In genomic region chr12:46259713-46260112, GRCh38 we compare ENCODE assay signal across 18 cellular contexts. TPM values are rescaled to one million over a fixed set of nuclear protein-coding genes. Genes with fewer than 3 reads are reported as not detected.
A peak's percentile ranks its signal among the peaks of the same experiment; 100 is the strongest.
DNase-seq lines count a peak whose midpoint lies in the region; ATAC-seq and TF ChIP-seq lines count a peak whose summit lies in the region.
"Had no signal": no experiment of that assay in that cellular context is flagged by ENCODE, and none has a peak within 500 bp of the region (broad histone marks: within the 10 kb centered on the region; RNA-seq: fewer than 3 reads in every experiment).

No MANE protein-coding gene starts in this region.

- H3K56ac ChIP-seq in mesendoderm (ENCODE audit: low read length), result no peak overlapping the region

- no peak overlapping the region for H2BK15ac ChIP-seq in mesendoderm (replicated peaks; ENCODE audit: low read depth)

- H3K36me3 ChIP-seq in cardiac muscle cell (peaks cover 2% of the 10 kb centered on the region), mesendoderm (ENCODE audit: control insufficient read depth, insufficient read depth, low read length) (no peaks in the 10 kb centered on the region), transverse colon (peaks cover 0 to under 1% (median 0%) of the 10 kb centered on the region in 4 donors)
- H3K36me3 ChIP-seq: lower lobe of right lung had no signal

- H3K27me3 ChIP-seq in cardiac muscle cell (no peaks in the 10 kb centered on the region), mesendoderm (ENCODE audit: insufficient read depth, low read length, poor library complexity) (no peaks in the 10 kb centered on the region), transverse colon (no peaks in the 10 kb centered on the region)
- H3K27me3 ChIP-seq: testis had no signal

- no peak overlapping the region for H3K4ac ChIP-seq in mesendoderm (ENCODE audit: low read depth, low read length)

- no CpG with 5 or more reads among the region's 1 CpG for WGBS in mesendoderm (ENCODE audit: extremely low coverage, insufficient coverage, low lambda C conversion rate)
- 78% methylated on average over 1 of the region's 1 CpG; no CpG with 5 or more reads in 1 of the 2 donors for WGBS in transverse colon (ENCODE audit: low coverage in 1 of 2), 2 donors

- no peak overlapping the region for H4K5ac ChIP-seq in mesendoderm (ENCODE audit: low read length)

- H3K4me3 ChIP-seq in cardiac muscle cell (no peak overlapping the region), WI38 (ENCODE audit: low read depth, low read length) (peak overlapping the region; percentile 13; the same call in 1 of the 2 replicates), mesendoderm (ENCODE audit: low read length) (no peak overlapping the region), transverse colon (no peak overlapping the region)
- H3K4me3 ChIP-seq: lower lobe of right lung, testis had no signal

- H3K79me1 ChIP-seq in mesendoderm (ENCODE audit: low read length), result peaks cover 3% of the 10 kb centered on the region

- DNase-seq in cardiac muscle cell (ENCODE audit: low read depth in 1 of 2, low spot score in 1 of 2) (no peak), left ventricle myocardium superior (no peak), mesendoderm (no peak), transverse colon (no peak), NCI-H774 (lab: John Stamatoyannopoulos, UW) (no peak)
- DNase-seq in stimulated activated CD4-positive, alpha-beta T cell treated with anti-CD3 and anti-CD28 coated beads, Interleukin-4, amount 100 ng/mL, for 4 hours, result no peak
- DNase-seq: activated CD4-positive, alpha-beta memory T cell treated with anti-CD3 and anti-CD28 coated beads for 36 hours; activated T-cell treated with anti-CD3 and anti-CD28 coated beads, Interleukin-2, amount 50 U/mL, for 72 hours; effector memory CD8-positive, alpha-beta T cell; lower lobe of right lung; NCI-H1436; NCI-H446; right cardiac atrium; stimulated activated CD4-positive, alpha-beta T cell treated with anti-CD3 and anti-CD28 coated beads, Interleukin-2, amount 100 ng/mL, for 48 hours; stimulated activated CD8-positive, alpha-beta memory T cell treated with anti-CD3 and anti-CD28 coated beads, Interleukin-4, amount 100 ng/mL, for 48 hours; testis had no signal

- intact Hi-C loops in left ventricle myocardium superior (cut with micrococcal nuclease), result loop anchor here (10.0 kb wide), 1 partner anchor 55 kb away; no protein-coding TSS in a partner anchor
- intact Hi-C loops in transverse colon (cut with DNase I; ENCODE audit: low total_unique reads), result loop anchor here (10.0 kb wide), 2 partner anchors 105 to 125 kb away; no protein-coding TSS in a partner anchor

- H3K23ac ChIP-seq in mesendoderm (ENCODE audit: low read length), result no peak overlapping the region

- H2BK120ac ChIP-seq in mesendoderm (ENCODE audit: low read depth, low read length), result no peak overlapping the region

- no peak overlapping the region for H2AK5ac ChIP-seq in mesendoderm (ENCODE audit: low read length)

- no peak for TF ChIP-seq EP300 in transverse colon (IDR thresholded peaks at IDR 0.05; ENCODE audit: low read depth)

- peak overlapping the region; percentile 98 for H3K27ac ChIP-seq in cardiac muscle cell
- peak overlapping the region; percentile 53 for H3K27ac ChIP-seq in mesendoderm (ENCODE audit: low read depth, low read length)
- peak overlapping the region; percentile 15 to 53 (median 42) for H3K27ac ChIP-seq in transverse colon
- H3K27ac ChIP-seq: lower lobe of right lung, testis had no signal

- no peak overlapping the region for H2BK5ac ChIP-seq in mesendoderm (ENCODE audit: low read length)

- in situ Hi-C loops in transverse colon (cut with MboI; ENCODE audit: low pct_ligation_motif_present in 1 of 4, low pct_unique_long_range_greater_than_20kb in 1 of 4, low sequenced_read_pairs in 3 of 4), result loop anchor here in 2 of 4 donors (10.0 to 25.0 kb wide), 2 partner anchors 45 to 97 kb away; no protein-coding TSS in a partner anchor

- H3K9ac ChIP-seq in mesendoderm (ENCODE audit: low read length), result no peak overlapping the region

- H3K4me1 ChIP-seq in cardiac muscle cell (ENCODE audit: low read depth) (peaks cover 52% of the 10 kb centered on the region), mesendoderm (ENCODE audit: control insufficient read depth, low read depth, low read length) (peaks cover 19% of the 10 kb centered on the region), transverse colon (peaks cover 0 to 79% (median 40%) of the 10 kb centered on the region in 4 donors)
- H3K4me1 ChIP-seq: testis had no signal

- no peaks in the 10 kb centered on the region for H3K9me3 ChIP-seq in cardiac muscle cell (ENCODE audit: low read depth)
- H3K9me3 ChIP-seq in transverse colon, result no peaks in the 10 kb centered on the region
- H3K9me3 ChIP-seq: lower lobe of right lung, testis had no signal

- no peak overlapping the region for H4K8ac ChIP-seq in mesendoderm (ENCODE audit: low read depth, low read length)

- no peak for TF ChIP-seq POLR2A in transverse colon (IDR thresholded peaks at IDR 0.05)

- H3K79me2 ChIP-seq in mesendoderm (ENCODE audit: control insufficient read depth, insufficient read depth, low read length), result peaks cover 85% of the 10 kb centered on the region

- TF ChIP-seq CTCF in cardiac muscle cell (IDR thresholded peaks at IDR 0.05; ENCODE audit: low read depth, low read length) (no peak), WI38 (IDR thresholded peaks at IDR 0.05; ENCODE audit: low read depth, low read length) (no peak), transverse colon (IDR thresholded peaks at IDR 0.05) (no peak)

- H3K4me2 ChIP-seq in mesendoderm (ENCODE audit: low read length), result no peak overlapping the region

- H3K18ac ChIP-seq in mesendoderm (ENCODE audit: low read length), result peak overlapping the region; percentile 51

- no peak for ATAC-seq in left ventricle myocardium superior
- no peak for ATAC-seq in HG02623 (IDR thresholded peaks at IDR 0.05; ENCODE audit: unreplicated experiment)
- ATAC-seq: activated T-cell treated with anti-CD3 and anti-CD28 coated beads, Interleukin-2, amount 50 U/mL, for 72 hours; effector memory CD8-positive, alpha-beta T cell; lower lobe of right lung; right cardiac atrium had no signal

RNA-seq across cellular contexts. Expression of gene SLC38A1, which starts 9.1 kb away (rescaled TPM):
- 50.8 and 59.6 TPM in 2 replicates for total RNA-seq in cardiac muscle cell
- 54.3 and 62.2 TPM in 2 replicates for polyA plus RNA-seq in cardiac muscle cell
- 161 TPM for total RNA-seq in left ventricle myocardium superior
- polyA plus RNA-seq in mesendoderm (2013, experiment 1 of 2), result 155 TPM
- 154 TPM for polyA plus RNA-seq in mesendoderm (2013, experiment 2 of 2)
- 100 to 1,000 TPM in 3 of 4 donors, 10 to 100 TPM in 1; 36.8 to 139 (median 117) TPM for total RNA-seq in transverse colon

Comparison
In these comparisons a context has a peak if more than half of its experiments do, and no peak if none do; other contexts are left out.
1. H3K27ac ChIP-seq: peak in every context shown above with its lines; median percentile 98 in cardiac muscle cell; 53 in mesendoderm; 42 in transverse colon.